Comparison of ENCODE assay signal across 13 cellular contexts in genomic region chr4:13701937-13702446, GRCh38.
DNase-seq lines count a peak whose midpoint lies in the region; ATAC-seq and TF ChIP-seq lines count a peak whose summit lies in the region.
"Had no signal": no experiment of that assay in that cellular context is flagged by ENCODE, and none has a peak within 500 bp of the region (broad histone marks: within the 10 kb centered on the region; RNA-seq: fewer than 3 reads in every experiment).

No MANE protein-coding gene starts in this region.

- H3K36me3 ChIP-seq in BJ (ENCODE audit: control insufficient read depth, insufficient read depth, low read length), result no peaks in the 10 kb centered on the region
- H3K36me3 ChIP-seq in body of pancreas (replicated peaks in 1 of 2; ENCODE audit: insufficient read depth in 1 of 2, low read depth in 2 of 2), result no peaks in the 10 kb centered on the region

- peaks cover 5% of the 10 kb centered on the region for H3K27me3 Mint-ChIP-seq in mesothelial cell of epicardium (ENCODE audit: low read depth)
- H3K27me3 Mint-ChIP-seq: dendritic cell treated with granulocyte-macrophage colony-stimulating factor and Interleukin-4, amounts not matched to agents 40 ng/mL and 50 ng/mL, for 4 days had no signal

- H3K27me3 ChIP-seq in BJ (ENCODE audit: control insufficient read depth, insufficient read depth, low read length), result no peaks in the 10 kb centered on the region
- H3K27me3 ChIP-seq in body of pancreas, result no peaks in the 10 kb centered on the region

- ATAC-seq in body of pancreas, result peak; percentile 54
- no peak for ATAC-seq in GM19328 (IDR thresholded peaks at IDR 0.05; ENCODE audit: unreplicated experiment)
- ATAC-seq in GM21515 (IDR thresholded peaks at IDR 0.05; ENCODE audit: unreplicated experiment), result no peak

- peaks cover 27% of the 10 kb centered on the region for H3K4me1 Mint-ChIP-seq in mesothelial cell of epicardium
- H3K4me1 Mint-ChIP-seq: CD8-positive, alpha-beta memory T cell had no signal

- H3K36me3 Mint-ChIP-seq in mesothelial cell of epicardium, result no peaks in the 10 kb centered on the region
- H3K36me3 Mint-ChIP-seq: CD8-positive, alpha-beta memory T cell had no signal

- no peaks in the 10 kb centered on the region for H3K9me3 ChIP-seq in body of pancreas

- 30 to 32% methylated on average over 2 of the region's 2 CpGs for WGBS in body of pancreas, 2 donors

- no peak overlapping the region for H3K4me3 ChIP-seq in BJ (ENCODE audit: low read depth, low read length)
- H3K4me3 ChIP-seq in body of pancreas, result no peak overlapping the region

- no peak overlapping the region for H3K27ac Mint-ChIP-seq in mesothelial cell of epicardium
- H3K27ac Mint-ChIP-seq: activated T-cell treated with anti-CD3 and anti-CD28 coated beads, Interleukin-2, amount 50 U/mL, for 24 hours; CD8-positive, alpha-beta memory T cell; dendritic cell treated with granulocyte-macrophage colony-stimulating factor and Interleukin-4, amounts not matched to agents 40 ng/mL and 50 ng/mL, for 4 days; nephron progenitor cell; stimulated activated naive CD8-positive, alpha-beta T cell treated with anti-CD3 and anti-CD28 coated beads, Interleukin-15, Interleukin-2, amounts not matched to agents 100 ng/mL and 50 ng/mL, for 24 hours had no signal

- H3K27ac ChIP-seq in body of pancreas, result peak overlapping the region in 2 of 4 donors; percentile 29 to 48

- DNase-seq in BJ (ENCODE audit: low read depth), result peak; percentile 74
- DNase-seq in M059J (ENCODE audit: low read depth), result peak; percentile 96
- no peak for DNase-seq in body of pancreas
- peak; percentile 16 for DNase-seq in left kidney (ENCODE audit: low read depth, low spot score)
- no peak for DNase-seq in iPS-NIHi11 (ENCODE audit: low spot score)
- no peak for DNase-seq in mesothelial cell of epicardium (ENCODE audit: low spot score in 2 of 2, unreplicated experiment in 2 of 2)
- DNase-seq: activated T-cell treated with anti-CD3 and anti-CD28 coated beads, Interleukin-2, amount 50 U/mL, for 24 hours; CD8-positive, alpha-beta memory T cell; nephron progenitor cell had no signal

- peaks cover 11% of the 10 kb centered on the region for H3K4me1 ChIP-seq in body of pancreas

- no peak overlapping the region for H3K4me3 Mint-ChIP-seq in mesothelial cell of epicardium
- H3K4me3 Mint-ChIP-seq: activated T-cell treated with anti-CD3 and anti-CD28 coated beads, Interleukin-2, amount 50 U/mL, for 24 hours; CD8-positive, alpha-beta memory T cell; dendritic cell treated with granulocyte-macrophage colony-stimulating factor and Interleukin-4, amounts not matched to agents 40 ng/mL and 50 ng/mL, for 4 days; nephron progenitor cell; stimulated activated naive CD8-positive, alpha-beta T cell treated with anti-CD3 and anti-CD28 coated beads, Interleukin-15, Interleukin-2, amounts not matched to agents 100 ng/mL and 50 ng/mL, for 24 hours had no signal

- CTCF ChIA-PET in BJ (lab: Yijun Ruan, JAX), result no interaction called here

- TF ChIP-seq CTCF in BJ (IDR thresholded peaks at IDR 0.05; ENCODE audit: insufficient read depth, low read depth, low read length), result no peak
- TF ChIP-seq CTCF in body of pancreas (IDR thresholded peaks at IDR 0.05), result no peak
- no peak for TF ChIP-seq CTCF in mesothelial cell of epicardium (IDR thresholded peaks at IDR 0.05; ENCODE audit: unreplicated experiment)

- POLR2A ChIA-PET in BJ (lab: Charles Lee), result no interaction called here

- H3K9me3 Mint-ChIP-seq in mesothelial cell of epicardium, result no peaks in the 10 kb centered on the region
- H3K9me3 Mint-ChIP-seq: activated T-cell treated with anti-CD3 and anti-CD28 coated beads, Interleukin-2, amount 50 U/mL, for 24 hours; CD8-positive, alpha-beta memory T cell; dendritic cell treated with granulocyte-macrophage colony-stimulating factor and Interleukin-4, amounts not matched to agents 40 ng/mL and 50 ng/mL, for 4 days; nephron progenitor cell; stimulated activated naive CD8-positive, alpha-beta T cell treated with anti-CD3 and anti-CD28 coated beads, Interleukin-15, Interleukin-2, amounts not matched to agents 100 ng/mL and 50 ng/mL, for 24 hours had no signal

- intact Hi-C loops in body of pancreas (cut with DNase I), result no loop called here

- TF ChIP-seq POLR2A in body of pancreas (IDR thresholded peaks at IDR 0.05), result no peak

Comparison
In these comparisons a context has a peak if more than half of its experiments do, and no peak if none do; other contexts are left out.
1. DNase-seq: peak in BJ (single experiment), M059J (single experiment) and left kidney (single experiment); none in body of pancreas (0 of 4), iPS-NIHi11 (single experiment) and mesothelial cell of epicardium (0 of 2).